Comparison of ENCODE assay signal across 1 cellular context in the genomic region with DNA sequence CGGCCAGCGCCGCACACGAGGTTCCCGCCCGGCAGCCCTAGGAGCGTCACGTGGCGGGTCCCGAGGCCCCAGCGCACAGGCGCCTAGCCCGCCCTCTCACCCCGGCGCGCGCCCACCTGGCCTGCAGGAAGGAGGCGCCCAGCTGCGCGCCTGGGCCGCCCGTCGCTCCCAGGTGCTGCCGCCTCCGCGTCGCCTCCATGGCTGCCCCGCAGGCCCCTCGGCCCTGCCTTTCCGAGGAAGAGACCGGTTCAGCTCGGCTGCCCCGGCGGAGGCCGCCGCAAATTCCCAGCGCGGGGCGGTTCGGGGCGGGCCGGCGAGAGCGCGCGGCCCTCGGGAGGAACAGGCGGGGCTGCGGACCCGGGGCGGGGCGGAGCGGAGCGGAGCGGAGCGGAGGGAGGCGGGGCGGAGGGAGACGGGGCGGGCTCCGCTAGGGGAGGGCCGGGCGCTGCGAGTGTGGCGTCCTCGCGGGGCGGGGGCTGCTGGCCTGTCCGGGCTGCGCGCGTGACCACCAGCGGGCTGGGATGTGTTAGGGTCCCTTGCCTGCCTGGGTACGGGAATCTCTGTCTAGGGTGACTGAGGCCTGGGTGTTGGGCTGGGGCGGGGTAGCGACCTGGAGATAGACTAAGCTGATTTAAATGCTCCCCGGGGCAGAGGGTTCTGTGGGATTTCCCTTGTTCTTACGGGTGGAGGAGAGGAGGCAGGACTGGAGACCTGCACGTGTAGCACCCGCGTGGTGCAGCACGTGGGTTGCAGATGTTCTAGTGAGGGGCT.
TF ChIP-seq lines count a peak whose summit lies in the region.

CLN6 (minus strand) TSS at position 343 of the 771 bp plus-strand sequence; CDS start at position 199, 144 bp downstream.

TF ChIP-seq in K562, 482 proteins besides CTCF, POLR2A, EP300 and RAD21 (continued from another document and continues in another):
- TF ChIP-seq REST (CRISPR knock-in tag; IDR thresholded peaks at IDR 0.05; ENCODE audit: low read depth): 0 out of 2 replicates have a peak, but pooled peaks have one; percentile 53
- TF ChIP-seq, protein P1, sequence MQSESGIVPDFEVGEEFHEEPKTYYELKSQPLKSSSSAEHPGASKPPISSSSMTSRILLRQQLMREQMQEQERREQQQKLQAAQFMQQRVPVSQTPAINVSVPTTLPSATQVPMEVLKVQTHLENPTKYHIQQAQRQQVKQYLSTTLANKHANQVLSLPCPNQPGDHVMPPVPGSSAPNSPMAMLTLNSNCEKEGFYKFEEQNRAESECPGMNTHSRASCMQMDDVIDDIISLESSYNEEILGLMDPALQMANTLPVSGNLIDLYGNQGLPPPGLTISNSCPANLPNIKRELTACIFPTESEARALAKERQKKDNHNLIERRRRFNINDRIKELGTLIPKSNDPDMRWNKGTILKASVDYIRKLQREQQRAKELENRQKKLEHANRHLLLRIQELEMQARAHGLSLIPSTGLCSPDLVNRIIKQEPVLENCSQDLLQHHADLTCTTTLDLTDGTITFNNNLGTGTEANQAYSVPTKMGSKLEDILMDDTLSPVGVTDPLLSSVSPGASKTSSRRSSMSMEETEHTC (IDR thresholded peaks at IDR 0.05): peak; percentile 72
- TF ChIP-seq ZNF318 (IDR thresholded peaks at IDR 0.05; ENCODE audit: borderline replicate concordance in 1 of 2, low read depth in 1 of 2): 0 out of 4 replicates have a peak, but pooled peaks of 1 of the 2 experiments have one; percentile 25
- peak; percentile 83 for TF ChIP-seq CXXC5 (CRISPR knock-in tag; IDR thresholded peaks at IDR 0.05)
- TF ChIP-seq ZNF384 (IDR thresholded peaks at IDR 0.05; ENCODE audit: low read depth, low read length): no peak
- TF ChIP-seq HNRNPK (IDR thresholded peaks at IDR 0.05; ENCODE audit: low read depth, low read length, poor library complexity, severe bottlenecking): peak; percentile 79
- peak; percentile 75 for TF ChIP-seq MTA3 (IDR thresholded peaks at IDR 0.05; ENCODE audit: borderline replicate concordance)
- TF ChIP-seq, protein P2, sequence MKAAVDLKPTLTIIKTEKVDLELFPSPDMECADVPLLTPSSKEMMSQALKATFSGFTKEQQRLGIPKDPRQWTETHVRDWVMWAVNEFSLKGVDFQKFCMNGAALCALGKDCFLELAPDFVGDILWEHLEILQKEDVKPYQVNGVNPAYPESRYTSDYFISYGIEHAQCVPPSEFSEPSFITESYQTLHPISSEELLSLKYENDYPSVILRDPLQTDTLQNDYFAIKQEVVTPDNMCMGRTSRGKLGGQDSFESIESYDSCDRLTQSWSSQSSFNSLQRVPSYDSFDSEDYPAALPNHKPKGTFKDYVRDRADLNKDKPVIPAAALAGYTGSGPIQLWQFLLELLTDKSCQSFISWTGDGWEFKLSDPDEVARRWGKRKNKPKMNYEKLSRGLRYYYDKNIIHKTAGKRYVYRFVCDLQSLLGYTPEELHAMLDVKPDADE (conservative IDR thresholded peaks at IDR 0.05; ENCODE audit: control insufficient read depth, low read depth, low read length): peak; percentile 85; the same call in 1 of the 2 replicates
- TF ChIP-seq, protein P3, sequence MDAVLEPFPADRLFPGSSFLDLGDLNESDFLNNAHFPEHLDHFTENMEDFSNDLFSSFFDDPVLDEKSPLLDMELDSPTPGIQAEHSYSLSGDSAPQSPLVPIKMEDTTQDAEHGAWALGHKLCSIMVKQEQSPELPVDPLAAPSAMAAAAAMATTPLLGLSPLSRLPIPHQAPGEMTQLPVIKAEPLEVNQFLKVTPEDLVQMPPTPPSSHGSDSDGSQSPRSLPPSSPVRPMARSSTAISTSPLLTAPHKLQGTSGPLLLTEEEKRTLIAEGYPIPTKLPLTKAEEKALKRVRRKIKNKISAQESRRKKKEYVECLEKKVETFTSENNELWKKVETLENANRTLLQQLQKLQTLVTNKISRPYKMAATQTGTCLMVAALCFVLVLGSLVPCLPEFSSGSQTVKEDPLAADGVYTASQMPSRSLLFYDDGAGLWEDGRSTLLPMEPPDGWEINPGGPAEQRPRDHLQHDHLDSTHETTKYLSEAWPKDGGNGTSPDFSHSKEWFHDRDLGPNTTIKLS (IDR thresholded peaks at IDR 0.05; ENCODE audit: borderline replicate concordance, low read depth): peak; percentile 83; the same call in 1 of the 2 replicates
- TF ChIP-seq, protein P4, sequence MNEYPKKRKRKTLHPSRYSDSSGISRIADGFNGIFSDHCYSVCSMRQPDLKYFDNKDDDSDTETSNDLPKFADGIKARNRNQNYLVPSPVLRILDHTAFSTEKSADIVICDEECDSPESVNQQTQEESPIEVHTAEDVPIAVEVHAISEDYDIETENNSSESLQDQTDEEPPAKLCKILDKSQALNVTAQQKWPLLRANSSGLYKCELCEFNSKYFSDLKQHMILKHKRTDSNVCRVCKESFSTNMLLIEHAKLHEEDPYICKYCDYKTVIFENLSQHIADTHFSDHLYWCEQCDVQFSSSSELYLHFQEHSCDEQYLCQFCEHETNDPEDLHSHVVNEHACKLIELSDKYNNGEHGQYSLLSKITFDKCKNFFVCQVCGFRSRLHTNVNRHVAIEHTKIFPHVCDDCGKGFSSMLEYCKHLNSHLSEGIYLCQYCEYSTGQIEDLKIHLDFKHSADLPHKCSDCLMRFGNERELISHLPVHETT (CRISPR knock-in tag; conservative IDR thresholded peaks at IDR 0.05 in 1 of 2, IDR thresholded peaks at IDR 0.05 in 1 of 2): peak in 1 of 2 experiments; percentile 87; a peak in 2 of 4 replicates
- TF ChIP-seq ZNF695 (CRISPR knock-in tag; IDR thresholded peaks at IDR 0.05): no peak
- TF ChIP-seq CBFA2T2 (conservative IDR thresholded peaks at IDR 0.05): peak; percentile 31; the same call in 1 of the 2 replicates
- no peak for TF ChIP-seq MCM7 (IDR thresholded peaks at IDR 0.05)
- peak; percentile 53 to 81; a peak in 1 of 4 replicates for TF ChIP-seq FOXK2 (conservative IDR thresholded peaks at IDR 0.05 in 1 of 2, IDR thresholded peaks at IDR 0.05 in 1 of 2; ENCODE audit: low read depth in 2 of 2)
- peak; percentile 45; the same call in 1 of the 2 replicates for TF ChIP-seq SMAD4 (CRISPR knock-in tag; conservative IDR thresholded peaks at IDR 0.05)
- peak; percentile 40; the same call in 1 of the 2 replicates for TF ChIP-seq TCF3 (CRISPR knock-in tag; IDR thresholded peaks at IDR 0.05)
- 0 out of 2 replicates have a peak, but pooled peaks have one; percentile 24 for TF ChIP-seq BCOR (IDR thresholded peaks at IDR 0.05)
- TF ChIP-seq CTBP1 (IDR thresholded peaks at IDR 0.05; ENCODE audit: borderline replicate concordance): peak; percentile 95
- peak; percentile 39; the same call in 1 of the 2 replicates for TF ChIP-seq GABPB1 (CRISPR knock-in tag; IDR thresholded peaks at IDR 0.05)
